21 cellular contexts compared by ENCODE assay signal in the genomic region with DNA sequence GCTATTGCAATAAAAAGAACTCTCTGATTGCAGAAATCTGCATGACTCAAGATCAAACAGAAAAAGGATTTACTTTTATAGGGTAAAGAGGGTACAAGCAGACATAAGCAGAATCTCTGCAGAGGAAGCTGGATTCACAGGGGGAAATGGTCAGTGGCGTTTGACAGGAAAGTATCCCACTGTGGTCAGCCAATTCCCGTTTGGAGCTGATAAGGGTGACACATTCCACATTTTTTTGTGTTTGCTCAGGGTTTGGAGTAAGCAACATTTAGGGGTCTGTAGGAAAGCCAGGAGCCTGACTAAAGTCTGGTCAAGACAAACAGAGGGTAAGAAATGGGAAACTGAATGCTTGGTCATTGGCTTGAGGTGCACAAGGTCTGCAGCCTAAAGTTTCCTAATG. TPM values are rescaled to one million over a fixed set of nuclear protein-coding genes. Genes with fewer than 3 reads are reported as not detected.
A peak's percentile ranks its signal among the peaks of the same experiment; 100 is the strongest.
DNase-seq lines count a peak whose midpoint lies in the region; ATAC-seq and TF ChIP-seq lines count a peak whose summit lies in the region.
"Had no signal": no experiment of that assay in that cellular context is flagged by ENCODE, and none has a peak within 500 bp of the region (broad histone marks: within the 10 kb centered on the region; RNA-seq: fewer than 3 reads in every experiment).

No MANE protein-coding gene starts in this region.

- WGBS in right lobe of liver (ENCODE audit: insufficient coverage, low coverage, low lambda C conversion rate, missing lambda C conversion rate): 49% methylated on average over 2 of the region's 2 CpGs
- WGBS in smooth muscle cell (ENCODE audit: low lambda C conversion rate): 6% methylated on average over 2 of the region's 2 CpGs

- H3K27me3 Mint-ChIP-seq in endothelial cell (ENCODE audit: unreplicated experiment): no peaks in the 10 kb centered on the region

- no peak overlapping the region for H3K4me3 ChIP-seq in right lobe of liver
- no peak overlapping the region for H3K4me3 ChIP-seq in smooth muscle cell
- H3K4me3 ChIP-seq: HAP-1, PC-9, SJCRH30 had no signal

- H3K4me1 ChIP-seq in right lobe of liver (no peaks in the 10 kb centered on the region), smooth muscle cell (ENCODE audit: low read depth) (peaks cover 10% of the 10 kb centered on the region)
- H3K4me1 ChIP-seq: HAP-1, SJCRH30 had no signal

- no peak overlapping the region for H3K27ac ChIP-seq in right lobe of liver
- peak overlapping the region; percentile 66 for H3K27ac ChIP-seq in smooth muscle cell (ENCODE audit: low read depth)
- H3K27ac ChIP-seq: PC-9, SJCRH30 had no signal

- H3K4me3 Mint-ChIP-seq in endothelial cell (ENCODE audit: unreplicated experiment): no peak overlapping the region
- H3K4me3 Mint-ChIP-seq: CD8-positive, alpha-beta memory T cell had no signal

- H4K20me1 ChIP-seq in smooth muscle cell (ENCODE audit: low read depth): no peaks in the 10 kb centered on the region

- H3K36me3 Mint-ChIP-seq in endothelial cell (ENCODE audit: low read depth, unreplicated experiment): no peaks in the 10 kb centered on the region
- H3K36me3 Mint-ChIP-seq: CD8-positive, alpha-beta memory T cell had no signal

- no peaks in the 10 kb centered on the region for H3K36me3 ChIP-seq in right lobe of liver
- H3K36me3 ChIP-seq in smooth muscle cell (ENCODE audit: low read depth): no peaks in the 10 kb centered on the region
- H3K36me3 ChIP-seq: HAP-1, SJCRH30 had no signal

- peak overlapping the region; percentile 48 for H3K27ac Mint-ChIP-seq in endothelial cell (ENCODE audit: unreplicated experiment)
- H3K27ac Mint-ChIP-seq: CD8-positive, alpha-beta memory T cell had no signal

- H3K4me2 ChIP-seq in smooth muscle cell: peak overlapping the region; percentile 66
- H3K4me2 ChIP-seq: PC-9 had no signal

- H3K9me3 ChIP-seq in right lobe of liver: no peaks in the 10 kb centered on the region
- no peaks in the 10 kb centered on the region for H3K9me3 ChIP-seq in smooth muscle cell (replicated peaks; ENCODE audit: low read depth)
- H3K9me3 ChIP-seq: HAP-1, SJCRH30 had no signal

- no peak overlapping the region for H3K9ac ChIP-seq in smooth muscle cell (ENCODE audit: low read depth)

- H3K9me3 Mint-ChIP-seq in endothelial cell (ENCODE audit: unreplicated experiment): no peaks in the 10 kb centered on the region
- H3K9me3 Mint-ChIP-seq: CD8-positive, alpha-beta memory T cell had no signal

- H3K79me2 ChIP-seq in smooth muscle cell (ENCODE audit: low read depth): no peaks in the 10 kb centered on the region

- intact Hi-C loops in right lobe of liver (cut with DNase I): no loop called here

- no peak overlapping the region for H2AFZ ChIP-seq in smooth muscle cell (ENCODE audit: low read depth)
- H2AFZ ChIP-seq: PC-9 had no signal

- ATAC-seq in right lobe of liver: peak; percentile 23 to 40 (median 27)

- TF ChIP-seq CTCF in endothelial cell (IDR thresholded peaks at IDR 0.05; ENCODE audit: unreplicated experiment): no peak
- no peak for TF ChIP-seq CTCF in right lobe of liver (IDR thresholded peaks at IDR 0.05)
- no peak for TF ChIP-seq CTCF in smooth muscle cell (IDR thresholded peaks at IDR 0.05; ENCODE audit: borderline replicate concordance, insufficient read depth, poor library complexity, severe bottlenecking)

- DNase-seq in amniotic epithelial cell (ENCODE audit: low read depth) (peak; percentile 55), endothelial cell (ENCODE audit: low spot score) (peak; percentile 11), right lobe of liver (no peak), smooth muscle cell (lab: John Stamatoyannopoulos, UW; ENCODE audit: unreplicated experiment) (no peak), RKO (ENCODE audit: low spot score) (no peak), erythroblast (lab: John Stamatoyannopoulos, UW) (no peak), NCI-H1105 (lab: John Stamatoyannopoulos, UW) (no peak)
- DNase-seq: C1 segment of cervical spinal cord; CD8-positive, alpha-beta memory T cell; DMS79; IMR-90; NCI-H1417 treated with DMSO at 0.1 percent for 48 hours; NCI-H187 treated with DMSO at 0.1 percent for 48 hours; NCI-H345; NCI-H526; PC-9; SJCRH30 had no signal

- no peaks in the 10 kb centered on the region for H3K27me3 ChIP-seq in right lobe of liver
- no peaks in the 10 kb centered on the region for H3K27me3 ChIP-seq in smooth muscle cell (ENCODE audit: low read depth)
- H3K27me3 ChIP-seq: SJCRH30 had no signal

- H3K4me1 Mint-ChIP-seq in endothelial cell (ENCODE audit: unreplicated experiment): peaks cover 17% of the 10 kb centered on the region
- H3K4me1 Mint-ChIP-seq: CD8-positive, alpha-beta memory T cell had no signal

- TF ChIP-seq POLR2A in right lobe of liver (IDR thresholded peaks at IDR 0.05): no peak
- no peak for TF ChIP-seq POLR2A in erythroblast (IDR thresholded peaks at IDR 0.05; ENCODE audit: low read length)

- peaks cover 9% of the 10 kb centered on the region for H3F3A ChIP-seq in smooth muscle cell (ENCODE audit: low read depth)

RNA-seq across cellular contexts. Expression of a gene that starts 23.9 kb away (rescaled TPM):
- not detected for total RNA-seq in endothelial cell (ENCODE audit: unreplicated experiment)
- total RNA-seq in right lobe of liver: not detected
- not detected in 2 replicates for total RNA-seq in smooth muscle cell
- not detected in 2 replicates for polyA plus RNA-seq in smooth muscle cell
- total RNA-seq: CD8-positive, alpha-beta memory T cell; G401; HT-29; IMR-90; M059J; PC-9; SJCRH30 had no signal
- polyA plus RNA-seq: CD8-positive, alpha-beta memory T cell; IMR-90 had no signal

RNA-seq across cellular contexts. Expression of a gene that starts 25.4 kb away (rescaled TPM):
- total RNA-seq in endothelial cell (ENCODE audit: unreplicated experiment) (not detected), right lobe of liver (not detected), smooth muscle cell (not detected in 2 replicates)
- polyA plus RNA-seq in smooth muscle cell: 0.34 TPM in 1 of 2 replicates, not detected in the other
- total RNA-seq: CD8-positive, alpha-beta memory T cell; G401; HT-29; IMR-90; M059J; PC-9; SJCRH30 had no signal
- polyA plus RNA-seq: CD8-positive, alpha-beta memory T cell; IMR-90 had no signal

RNA-seq across cellular contexts. Expression of a gene that starts 28.1 kb away (rescaled TPM):
- total RNA-seq in endothelial cell (ENCODE audit: unreplicated experiment): not detected
- total RNA-seq in right lobe of liver: not detected
- not detected in 2 replicates for total RNA-seq in smooth muscle cell
- not detected in 2 replicates for polyA plus RNA-seq in smooth muscle cell
- total RNA-seq: CD8-positive, alpha-beta memory T cell; G401; HT-29; IMR-90; M059J; PC-9; SJCRH30 had no signal
- polyA plus RNA-seq: CD8-positive, alpha-beta memory T cell; IMR-90 had no signal

RNA-seq across cellular contexts. Expression of a gene that starts 44.0 kb away (rescaled TPM):
- total RNA-seq in endothelial cell (ENCODE audit: unreplicated experiment) (not detected), right lobe of liver (not detected), smooth muscle cell (not detected in 2 replicates)
- not detected in 2 replicates for polyA plus RNA-seq in smooth muscle cell
- total RNA-seq: CD8-positive, alpha-beta memory T cell; G401; HT-29; IMR-90; M059J; PC-9; SJCRH30 had no signal
- polyA plus RNA-seq: CD8-positive, alpha-beta memory T cell; IMR-90 had no signal

Comparison
In these comparisons a context has a peak if more than half of its experiments do, and no peak if none do; other contexts are left out.
1. DNase-seq: peak in amniotic epithelial cell (single experiment) and endothelial cell (single experiment); none in right lobe of liver (0 of 3), smooth muscle cell (single experiment), RKO (single experiment), erythroblast (0 of 2) and NCI-H1105 (single experiment).